Comparison of ENCODE assay signal across 23 cellular contexts in genomic region chr12:32765906-32766305, GRCh38. TPM values are rescaled to one million over a fixed set of nuclear protein-coding genes. Genes with fewer than 3 reads are reported as not detected.
DNase-seq lines count a peak whose midpoint lies in the region; ATAC-seq and TF ChIP-seq lines count a peak whose summit lies in the region.
"Had no signal": no experiment of that assay in that cellular context is flagged by ENCODE, and none has a peak within 500 bp of the region (broad histone marks: within the 10 kb centered on the region; RNA-seq: fewer than 3 reads in every experiment).

No MANE protein-coding gene starts in this region.

- dilution Hi-C loops in mammary epithelial cell (cut with HindIII; ENCODE audit: low sequenced_read_pairs), result no loop called here

- H3K9ac ChIP-seq in mammary epithelial cell (ENCODE audit: insufficient read depth, low read length), result no peak overlapping the region

- POLR2A ChIA-PET in MCF 10A (lab: Yijun Ruan, JAX), result no interaction called here

- no peak overlapping the region for H2AFZ ChIP-seq in mammary epithelial cell (ENCODE audit: low read depth, low read length)

- H3K4me3 Mint-ChIP-seq in MCF 10A (ENCODE audit: unreplicated experiment), result no peak overlapping the region
- H3K4me3 Mint-ChIP-seq: activated T-cell treated with anti-CD3 and anti-CD28 coated beads, Interleukin-2, amount 50 U/mL, for 72 hours; stimulated activated memory B cell treated with anti-CD40 and anti-IgM and Interleukin-4, amounts not matched to agents 10 μg/mL and 1 μg/mL and 100 μg/mL, for 72 hours; T-helper 1 cell treated with Interleukin-12 subunit alpha and Interleukin-12 subunit beta and Interleukin-4 antibody, amounts not matched to agents 30 μg/mL and 1 μg/mL, for 36 hours had no signal

- CTCF ChIA-PET in MCF 10A (lab: Yijun Ruan, JAX), result no interaction called here
- CTCF ChIA-PET in mammary epithelial cell (lab: Charles Lee; ENCODE audit: low non-redundant PET), result no interaction called here

- H3K9me3 ChIP-seq in mammary epithelial cell (replicated peaks; ENCODE audit: insufficient read depth, low read length), result no peaks in the 10 kb centered on the region
- H3K9me3 ChIP-seq: A549, neutrophil had no signal

- 49% methylated on average over 3 of the region's 4 CpGs for WGBS in mammary epithelial cell (ENCODE audit: low coverage, missing lambda C conversion rate)

- H4K20me1 ChIP-seq in mammary epithelial cell (ENCODE audit: insufficient read depth, low read length), result no peaks in the 10 kb centered on the region

- H3K36me3 Mint-ChIP-seq in MCF 10A (ENCODE audit: insufficient read depth, unreplicated experiment), result no peaks in the 10 kb centered on the region
- H3K36me3 Mint-ChIP-seq: stimulated activated memory B cell treated with anti-CD40 and anti-IgM and Interleukin-4, amounts not matched to agents 10 μg/mL and 1 μg/mL and 100 μg/mL, for 72 hours had no signal

- peaks cover 9% of the 10 kb centered on the region for H3K4me1 Mint-ChIP-seq in MCF 10A (ENCODE audit: insufficient read depth, unreplicated experiment)

- H3K27me3 ChIP-seq in mammary epithelial cell (ENCODE audit: insufficient read depth, low read length), result no peaks in the 10 kb centered on the region

- intact Hi-C loops in MCF 10A (cut with micrococcal nuclease), result no loop called here
- intact Hi-C loops in mammary epithelial cell (cut with micrococcal nuclease), result no loop called here

- in situ Hi-C loops in mammary epithelial cell (cut with MboI; ENCODE audit: low sequenced_read_pairs in 2 of 2), result loop anchor here (10.0 to 25.0 kb wide), 4 partner anchors 821 to 1246 kb away; partner anchors contain the start of gene ALG10 (in 1 of the 2)

- H3K79me2 ChIP-seq in mammary epithelial cell (ENCODE audit: insufficient read depth, low read length), result no peaks in the 10 kb centered on the region

- no peak overlapping the region for H3K27ac Mint-ChIP-seq in MCF 10A (ENCODE audit: low read depth, unreplicated experiment)
- H3K27ac Mint-ChIP-seq: activated T-cell treated with anti-CD3 and anti-CD28 coated beads, Interleukin-2, amount 50 U/mL, for 72 hours; stimulated activated memory B cell treated with anti-CD40 and anti-IgM and Interleukin-4, amounts not matched to agents 10 μg/mL and 1 μg/mL and 100 μg/mL, for 72 hours; T-helper 1 cell treated with Interleukin-12 subunit alpha and Interleukin-12 subunit beta and Interleukin-4 antibody, amounts not matched to agents 30 μg/mL and 1 μg/mL, for 36 hours had no signal

- BruUV-seq in MCF 10A (replicated peaks; lab: Mats Ljungman, UMichigan), result no TSS peak
- no TSS peak for BruUV-seq in mammary epithelial cell (replicated peaks; lab: Mats Ljungman, UMichigan)

- no peaks in the 10 kb centered on the region for H3K9me3 Mint-ChIP-seq in MCF 10A (ENCODE audit: unreplicated experiment)
- H3K9me3 Mint-ChIP-seq: activated T-cell treated with anti-CD3 and anti-CD28 coated beads, Interleukin-2, amount 50 U/mL, for 72 hours; stimulated activated memory B cell treated with anti-CD40 and anti-IgM and Interleukin-4, amounts not matched to agents 10 μg/mL and 1 μg/mL and 100 μg/mL, for 72 hours; T-helper 1 cell treated with Interleukin-12 subunit alpha and Interleukin-12 subunit beta and Interleukin-4 antibody, amounts not matched to agents 30 μg/mL and 1 μg/mL, for 36 hours had no signal

- no peak overlapping the region for H3K4me2 ChIP-seq in mammary epithelial cell (ENCODE audit: insufficient read depth, low read depth, low read length)
- H3K4me2 ChIP-seq: A549 had no signal

- no peak overlapping the region for H3K4me3 ChIP-seq in mammary epithelial cell (replicated peaks in 1 of 3; ENCODE audit: insufficient read depth in 1 of 3, low read depth in 2 of 3, low read length in 3 of 3)
- H3K4me3 ChIP-seq: A549, skin epidermis had no signal

- DNase-seq in MCF 10A (ENCODE audit: unreplicated experiment) (peak; percentile 31), mammary epithelial cell (no peak), NCI-H2171 (lab: John Stamatoyannopoulos, UW) (peak; percentile 93), astrocyte of the hippocampus (ENCODE audit: low read depth, low spot score) (peak; percentile 25), stromal cell of bone marrow (ENCODE audit: low read depth) (peak; percentile 24), MV-4-11 (lab: John Stamatoyannopoulos, UW) (no peak), HuH-7 (ENCODE audit: low spot score) (no peak)
- DNase-seq: activated naive CD4-positive, alpha-beta T cell treated with anti-CD3 and anti-CD28 coated beads, Interleukin-2, amount 50 U/mL, for 16 hours; activated T-cell treated with anti-CD3 and anti-CD28 coated beads, Interleukin-2, amount 50 U/mL, for 72 hours; aorta; cerebellar nuclear complex; EL; glutamatergic neuron; NCI-H2227 treated with DMSO at 0.1 percent for 48 hours; RPMI8226; stimulated activated CD4-positive, alpha-beta T cell treated with anti-CD3 and anti-CD28 coated beads, Interleukin-2, amount 100 ng/mL, for 24 hours had no signal

- H3K36me3 ChIP-seq in mammary epithelial cell (ENCODE audit: insufficient read depth, low read length), result no peaks in the 10 kb centered on the region
- H3K36me3 ChIP-seq: neutrophil had no signal

- H3K27me3 Mint-ChIP-seq in MCF 10A (ENCODE audit: insufficient read depth, unreplicated experiment), result peaks cover 16% of the 10 kb centered on the region

- no peaks in the 10 kb centered on the region for H3K4me1 ChIP-seq in mammary epithelial cell (ENCODE audit: insufficient read depth, low read length)
- H3K4me1 ChIP-seq: A549 had no signal

- H3K27ac ChIP-seq in mammary epithelial cell (ENCODE audit: insufficient read depth, low read depth, low read length), result no peak overlapping the region
- H3K27ac ChIP-seq: A549, neutrophil, skin epidermis had no signal

- no peak for ATAC-seq in GM19467 (IDR thresholded peaks at IDR 0.05; ENCODE audit: unreplicated experiment)
- ATAC-seq: A549; activated T-cell treated with anti-CD3 and anti-CD28 coated beads, Interleukin-2, amount 50 U/mL, for 72 hours; esophagus mucosa; stimulated activated memory B cell treated with anti-CD40 and anti-IgM and Interleukin-4, amounts not matched to agents 10 μg/mL and 1 μg/mL and 100 μg/mL, for 72 hours had no signal

- TF ChIP-seq CTCF in MCF 10A (IDR thresholded peaks at IDR 0.05; ENCODE audit: unreplicated experiment), result no peak
- no peak for TF ChIP-seq CTCF in mammary epithelial cell (conservative IDR thresholded peaks at IDR 0.05 in 1 of 2, IDR thresholded peaks at IDR 0.05 in 1 of 2; ENCODE audit: extremely low read depth in 1 of 2, insufficient read depth in 1 of 2, low read depth in 1 of 2, low read length in 2 of 2)

RNA-seq across cellular contexts. Expression of gene YARS2, which starts 10.2 kb away (rescaled TPM):
- total RNA-seq in MCF 10A (2022), result 27.2 and 30.1 TPM in 2 replicates
- 10 to 100 TPM; 31.5 to 37.5 TPM for total RNA-seq in mammary epithelial cell
- polyA plus RNA-seq in mammary epithelial cell, result 25.6 TPM
- 8.5 TPM for polyA minus RNA-seq in mammary epithelial cell

Comparison
In these comparisons a context has a peak if more than half of its experiments do, and no peak if none do; other contexts are left out.
1. DNase-seq: peak in MCF 10A (single experiment), NCI-H2171 (single experiment), astrocyte of the hippocampus (single experiment) and stromal cell of bone marrow (single experiment); none in mammary epithelial cell (single experiment), MV-4-11 (single experiment) and HuH-7 (single experiment).